ENCODE assay signal across 8 cellular contexts in genomic region chr4:109702950-109703663, GRCh38. TPM values are rescaled to one million over a fixed set of nuclear protein-coding genes. Genes with fewer than 3 reads are reported as not detected.
A peak's percentile ranks its signal among the peaks of the same experiment; 100 is the strongest.
DNase-seq lines count a peak whose midpoint lies in the region; ATAC-seq, FAIRE-seq and TF ChIP-seq lines count a peak whose summit lies in the region.

CASP6 (minus strand) TSS chr4:109703445; CDS start chr4:109703395, 50 bp downstream.

- peaks cover 9% of the 10 kb centered on the region for H3K4me1 ChIP-seq in psoas muscle

- ATAC-seq in HG02759 (IDR thresholded peaks at IDR 0.05; ENCODE audit: unreplicated experiment) (peak; percentile 74), left ventricle myocardium superior (peak; percentile 98), psoas muscle (peak; percentile 87 to 96 (median 92))

- no peaks in the 10 kb centered on the region for H3K27me3 ChIP-seq in psoas muscle (ENCODE audit: insufficient read depth in 3 of 3, low read length in 2 of 3)

- TF ChIP-seq CTCF in psoas muscle (IDR thresholded peaks at IDR 0.05): peak; percentile 71

- TF ChIP-seq POLR2A in GM12892 (IDR thresholded peaks at IDR 0.05; ENCODE audit: low read depth, low read length): peak; percentile 56; the same call in 1 of the 2 replicates

- FAIRE-seq in GM12892 (lab: Jason Lieb, UNC): peak; percentile 74
- FAIRE-seq in urothelium cell line (lab: Jason Lieb, UNC): no peak

- peak within 1 kb of the TSS; percentile 77 for H3K4me3 ChIP-seq in psoas muscle

- peaks cover 0 to 6% of the 10 kb centered on the region in 2 donors for H3K36me3 ChIP-seq in psoas muscle (ENCODE audit: insufficient read depth in 1 of 2, low read depth in 1 of 2)

- H3K27ac ChIP-seq in angular gyrus (ENCODE audit: low read depth, low read length): peak within 1 kb of the TSS; percentile 22
- peak within 1 kb of the TSS; percentile 70 for H3K27ac ChIP-seq in psoas muscle

- intact Hi-C loops in left ventricle myocardium superior (cut with micrococcal nuclease) (no loop called here), psoas muscle (cut with DNase I) (loop anchor here (5.0 to 10.0 kb wide), 7 partner anchors 99 to 274 kb away; partner anchors contain the start of genes SEC24B (in 2 of the 2), CFI (in 1 of the 2) and GAR1 (in 1 of the 2))

- no peaks in the 10 kb centered on the region for H3K9me3 ChIP-seq in psoas muscle

- peak; percentile 70 for DNase-seq in GM12892 (ENCODE audit: insufficient read length)
- peak; percentile 40 for DNase-seq in NCI-H128 (lab: John Stamatoyannopoulos, UW; ENCODE audit: unreplicated experiment)
- peak; percentile 47 to 87 (median 62) for DNase-seq in T-helper 2 cell
- peak; percentile 94 for DNase-seq in left ventricle myocardium superior
- peak; percentile 87 to 89 for DNase-seq in psoas muscle
- peak; percentile 78 for DNase-seq in urothelium cell line (ENCODE audit: low spot score)

- WGBS in psoas muscle, 3 donors: 0 to 1% (median 0%) methylated on average over 62 to 72 of the region's 72 CpGs

RNA-seq across cellular contexts. Expression of gene CASP6, which starts in this region (rescaled TPM):
- polyA plus RNA-seq in GM12892 (2012; ENCODE audit: missing spikeins): 18.3 TPM
- total RNA-seq in left ventricle myocardium superior: 7.1 TPM
- 1 to 10 TPM; 2.7 to 4.6 (median 4.0) TPM for total RNA-seq in psoas muscle
- 1 to 10 TPM; 4.2 to 8.9 (median 5.2) TPM for polyA plus RNA-seq in psoas muscle

Comparison
In these comparisons a context has a peak if more than half of its experiments do, and no peak if none do; other contexts are left out.
1. Peak in every context shown above with its lines: DNase-seq, ATAC-seq, H3K4me3 ChIP-seq and H3K27ac ChIP-seq.
2. DNase-seq: peak in every context shown above with its lines; median percentile 94 in left ventricle myocardium superior; 88 in psoas muscle; 78 in urothelium cell line; 70 in GM12892; 62 in T-helper 2 cell; 40 in NCI-H128.